Comparison of ENCODE assay signal across 22 cellular contexts in genomic region chr2:214504599-214505376, GRCh38.
DNase-seq lines count a peak whose midpoint lies in the region; ATAC-seq and TF ChIP-seq lines count a peak whose summit lies in the region.
"Had no signal": no experiment of that assay in that cellular context is flagged by ENCODE, and none has a peak within 500 bp of the region (broad histone marks: within the 10 kb centered on the region; RNA-seq: fewer than 3 reads in every experiment).

No MANE protein-coding gene starts in this region.

- no peaks in the 10 kb centered on the region for H3K9me3 Mint-ChIP-seq in activated naive CD8-positive, alpha-beta T cell treated with anti-CD3 and anti-CD28 coated beads for 36 hours
- H3K9me3 Mint-ChIP-seq: CD8-positive, alpha-beta T cell had no signal

- H3K27ac ChIP-seq in heart left ventricle = peak overlapping the region in 5 of 12 donors; percentile 2 to 22 (median 15)
- H3K27ac ChIP-seq in right cardiac atrium (ENCODE audit: low read length) = no peak overlapping the region
- peak overlapping the region; percentile 42 for H3K27ac ChIP-seq in left ventricle myocardium inferior (replicated peaks)
- peak overlapping the region; percentile 42 for H3K27ac ChIP-seq in stomach smooth muscle (ENCODE audit: low read length)
- H3K27ac ChIP-seq: A549; BLaER1 treated with 17β-estradiol and CSF1 and Interleukin-3, amounts not matched to agents 10 nM and 100 nM; Peyer's patch had no signal

- peaks cover 0 to 14% (median 0%) of the 10 kb centered on the region in 12 donors for H3K4me1 ChIP-seq in heart left ventricle
- H3K4me1 ChIP-seq in right cardiac atrium (ENCODE audit: control insufficient read depth, insufficient read depth, low read length) = no peaks in the 10 kb centered on the region
- H3K4me1 ChIP-seq in left ventricle myocardium inferior = peaks cover 13% of the 10 kb centered on the region
- H3K4me1 ChIP-seq in stomach smooth muscle (ENCODE audit: control insufficient read depth, insufficient read depth, low read length) = peaks cover 6% of the 10 kb centered on the region
- H3K4me1 ChIP-seq: A549; BLaER1 treated with 17β-estradiol and CSF1 and Interleukin-3, amounts not matched to agents 10 nM and 100 nM; HAP-1; Peyer's patch had no signal

- peak; percentile 47 to 89 (median 82) for ATAC-seq in heart left ventricle
- no peak for ATAC-seq in right cardiac atrium
- no peak for ATAC-seq in GM21576 (IDR thresholded peaks at IDR 0.05; ENCODE audit: unreplicated experiment)
- ATAC-seq: A549; CD8-positive, alpha-beta T cell had no signal

- DNase-seq in heart left ventricle (peak in 1 of 5 donors; percentile 19), right cardiac atrium (no peak), cerebellar cortex (ENCODE audit: low spot score) (peak; percentile 2), left ventricle myocardium inferior (no peak), kidney glomerular epithelial cell (lab: John Stamatoyannopoulos, UW) (no peak)
- no peak for DNase-seq in activated naive CD8-positive, alpha-beta T cell treated with anti-CD3 and anti-CD28 coated beads for 36 hours
- DNase-seq: Calu3; CD8-positive, alpha-beta T cell; Kasumi-1; MM.1S; NCI-H1092; NCI-H146; NCI-H2029 treated with DMSO at 0.1 percent for 48 hours; NCI-H2171; NCI-H526; Peyer's patch had no signal

- no peaks in the 10 kb centered on the region for H3K36me3 ChIP-seq in heart left ventricle
- no peaks in the 10 kb centered on the region for H3K36me3 ChIP-seq in left ventricle myocardium inferior
- H3K36me3 ChIP-seq in stomach smooth muscle (ENCODE audit: control insufficient read depth in 2 of 2, insufficient read depth in 2 of 2, low read length in 2 of 2) = no peaks in the 10 kb centered on the region
- H3K36me3 ChIP-seq: BLaER1 treated with 17β-estradiol and CSF1 and Interleukin-3, amounts not matched to agents 10 nM and 100 nM; HAP-1; Peyer's patch had no signal

- no peak for TF ChIP-seq CTCF in heart left ventricle (IDR thresholded peaks at IDR 0.05)
- TF ChIP-seq CTCF in left ventricle myocardium inferior (IDR thresholded peaks at IDR 0.05; ENCODE audit: borderline replicate concordance) = no peak

- WGBS in heart left ventricle, 4 donors = 38 to 54% (median 43%) methylated on average over 8 of the region's 8 CpGs
- WGBS in right cardiac atrium = 51% methylated on average over 8 of the region's 8 CpGs

- H3K27me3 Mint-ChIP-seq in activated naive CD8-positive, alpha-beta T cell treated with anti-CD3 and anti-CD28 coated beads for 36 hours = peaks cover 5% of the 10 kb centered on the region
- H3K27me3 Mint-ChIP-seq: IgD-negative memory B cell had no signal

- no peaks in the 10 kb centered on the region for H3K9me3 ChIP-seq in heart left ventricle
- no peaks in the 10 kb centered on the region for H3K9me3 ChIP-seq in right cardiac atrium (ENCODE audit: control insufficient read depth, low read length)
- H3K9me3 ChIP-seq in left ventricle myocardium inferior (replicated peaks) = no peaks in the 10 kb centered on the region
- no peaks in the 10 kb centered on the region for H3K9me3 ChIP-seq in stomach smooth muscle (ENCODE audit: control insufficient read depth in 2 of 2, low read length in 2 of 2)
- H3K9me3 ChIP-seq: A549; BLaER1 treated with 17β-estradiol and CSF1 and Interleukin-3, amounts not matched to agents 10 nM and 100 nM; HAP-1; Peyer's patch had no signal

- no peak overlapping the region for H3K27ac Mint-ChIP-seq in activated naive CD8-positive, alpha-beta T cell treated with anti-CD3 and anti-CD28 coated beads for 36 hours
- H3K27ac Mint-ChIP-seq: CD8-positive, alpha-beta T cell; IgD-negative memory B cell had no signal

- no peaks in the 10 kb centered on the region for H3K27me3 ChIP-seq in heart left ventricle
- no peaks in the 10 kb centered on the region for H3K27me3 ChIP-seq in right cardiac atrium (ENCODE audit: control insufficient read depth, insufficient read depth)
- no peaks in the 10 kb centered on the region for H3K27me3 ChIP-seq in left ventricle myocardium inferior (ENCODE audit: low read depth)
- H3K27me3 ChIP-seq in stomach smooth muscle (ENCODE audit: control insufficient read depth in 1 of 2, insufficient read depth in 2 of 2, low read length in 2 of 2) = no peaks in the 10 kb centered on the region
- H3K27me3 ChIP-seq: BLaER1 treated with 17β-estradiol and CSF1 and Interleukin-3, amounts not matched to agents 10 nM and 100 nM; Peyer's patch had no signal

- H3K9ac ChIP-seq in stomach smooth muscle (ENCODE audit: low read length in 2 of 2) = no peak overlapping the region
- H3K9ac ChIP-seq: BLaER1 treated with 17β-estradiol and CSF1 and Interleukin-3, amounts not matched to agents 10 nM and 100 nM had no signal

- no peaks in the 10 kb centered on the region for H3K36me3 Mint-ChIP-seq in activated naive CD8-positive, alpha-beta T cell treated with anti-CD3 and anti-CD28 coated beads for 36 hours
- H3K36me3 Mint-ChIP-seq: CD8-positive, alpha-beta T cell; IgD-negative memory B cell had no signal

- no peak overlapping the region for H3K4me3 Mint-ChIP-seq in activated naive CD8-positive, alpha-beta T cell treated with anti-CD3 and anti-CD28 coated beads for 36 hours
- H3K4me3 Mint-ChIP-seq: CD8-positive, alpha-beta T cell; IgD-negative memory B cell had no signal

- H3K4me3 ChIP-seq in heart left ventricle = no peak overlapping the region
- H3K4me3 ChIP-seq in right cardiac atrium (ENCODE audit: low read length) = no peak overlapping the region
- no peak overlapping the region for H3K4me3 ChIP-seq in left ventricle myocardium inferior
- peak overlapping the region in 1 of 2 donors; percentile 36 for H3K4me3 ChIP-seq in stomach smooth muscle (ENCODE audit: low read length in 2 of 2)
- H3K4me3 ChIP-seq: A549; BLaER1 treated with 17β-estradiol and CSF1 and Interleukin-3, amounts not matched to agents 10 nM and 100 nM; HAP-1; Peyer's patch had no signal

- intact Hi-C loops in heart left ventricle (cut with DNase I) = no loop called here
- intact Hi-C loops in right cardiac atrium (cut with DNase I) = no loop called here
- intact Hi-C loops in left ventricle myocardium inferior (cut with micrococcal nuclease) = no loop called here

- H3K4me1 Mint-ChIP-seq in activated naive CD8-positive, alpha-beta T cell treated with anti-CD3 and anti-CD28 coated beads for 36 hours = no peaks in the 10 kb centered on the region

- no peak for TF ChIP-seq POLR2A in heart left ventricle (IDR thresholded peaks at IDR 0.05)

Comparison
In these comparisons a context has a peak if more than half of its experiments do, and no peak if none do; other contexts are left out.
1. ATAC-seq: peak in heart left ventricle (4 of 4); none in right cardiac atrium (0 of 2) and GM21576 (single experiment).